ENCODE assay signal across 14 cellular contexts in genomic region chr20:35020108-35021031, GRCh38.
DNase-seq lines count a peak whose midpoint lies in the region; ATAC-seq and TF ChIP-seq lines count a peak whose summit lies in the region.
"Had no signal": no experiment of that assay in that cellular context is flagged by ENCODE, and none has a peak within 500 bp of the region (broad histone marks: within the 10 kb centered on the region; RNA-seq: fewer than 3 reads in every experiment).

No MANE protein-coding gene starts in this region.

- peaks cover 25% of the 10 kb centered on the region for H3K36me3 Mint-ChIP-seq in T-helper 1 cell treated with Interleukin-12 subunit alpha and Interleukin-12 subunit beta and Interleukin-4 antibody, amounts not matched to agents 30 μg/mL and 1 μg/mL, for 36 hours (ENCODE audit: low read depth)
- H3K36me3 Mint-ChIP-seq in T-cell (peaks cover 36% of the 10 kb centered on the region), glutamatergic neuron (ENCODE audit: unreplicated experiment) (no peaks in the 10 kb centered on the region), endothelial cell (ENCODE audit: low read depth, unreplicated experiment) (peaks cover 25% of the 10 kb centered on the region)

- H3K4me3 Mint-ChIP-seq in T-helper 1 cell treated with Interleukin-12 subunit alpha and Interleukin-12 subunit beta and Interleukin-4 antibody, amounts not matched to agents 30 μg/mL and 1 μg/mL, for 36 hours: no peak overlapping the region
- H3K4me3 Mint-ChIP-seq in T-cell: no peak overlapping the region
- no peak overlapping the region for H3K4me3 Mint-ChIP-seq in glutamatergic neuron (ENCODE audit: unreplicated experiment)
- H3K4me3 Mint-ChIP-seq in endothelial cell (ENCODE audit: unreplicated experiment): no peak overlapping the region

- H3K27me3 Mint-ChIP-seq in T-helper 1 cell treated with Interleukin-12 subunit alpha and Interleukin-12 subunit beta and Interleukin-4 antibody, amounts not matched to agents 30 μg/mL and 1 μg/mL, for 36 hours (ENCODE audit: low read depth): no peaks in the 10 kb centered on the region
- H3K27me3 Mint-ChIP-seq in T-cell (no peaks in the 10 kb centered on the region), glutamatergic neuron (ENCODE audit: unreplicated experiment) (no peaks in the 10 kb centered on the region), endothelial cell (ENCODE audit: unreplicated experiment) (peaks cover 4% of the 10 kb centered on the region)

- peak overlapping the region; percentile 4 for H3K27ac Mint-ChIP-seq in T-helper 1 cell treated with Interleukin-12 subunit alpha and Interleukin-12 subunit beta and Interleukin-4 antibody, amounts not matched to agents 30 μg/mL and 1 μg/mL, for 36 hours
- H3K27ac Mint-ChIP-seq in T-cell (peak overlapping the region; percentile 5 to 20), glutamatergic neuron (ENCODE audit: unreplicated experiment) (peak overlapping the region; percentile 55), endothelial cell (ENCODE audit: unreplicated experiment) (no peak overlapping the region)

- intact Hi-C loops in posterior vena cava (cut with DNase I): no loop called here

- ATAC-seq in T-cell (replicated peaks in 1 of 4): no peak
- ATAC-seq: HCT116 had no signal

- no peaks in the 10 kb centered on the region for H3K9me3 Mint-ChIP-seq in T-helper 1 cell treated with Interleukin-12 subunit alpha and Interleukin-12 subunit beta and Interleukin-4 antibody, amounts not matched to agents 30 μg/mL and 1 μg/mL, for 36 hours
- no peaks in the 10 kb centered on the region for H3K9me3 Mint-ChIP-seq in T-cell
- peaks cover 1% of the 10 kb centered on the region for H3K9me3 Mint-ChIP-seq in glutamatergic neuron (ENCODE audit: unreplicated experiment)
- H3K9me3 Mint-ChIP-seq in endothelial cell (ENCODE audit: unreplicated experiment): no peaks in the 10 kb centered on the region

- no peak for TF ChIP-seq CTCF in glutamatergic neuron (IDR thresholded peaks at IDR 0.05; ENCODE audit: partially characterized antibody, unreplicated experiment)
- TF ChIP-seq CTCF in endothelial cell (IDR thresholded peaks at IDR 0.05; ENCODE audit: unreplicated experiment): no peak

- DNase-seq in T-helper 1 cell (no peak), T-cell (no peak), glutamatergic neuron (no peak), posterior vena cava (ENCODE audit: low spot score) (peak; percentile 55), endothelial cell (ENCODE audit: low spot score) (no peak), SIG-M5 treated with dmso at 0.1 percent for 504 hours (lab: John Stamatoyannopoulos, UW; ENCODE audit: unreplicated experiment) (no peak), 8988T (no peak)
- DNase-seq: activated T-cell treated with anti-CD3 and anti-CD28 coated beads, Interleukin-2, amount 50 U/mL, for 48 hours; esophagus squamous epithelium; NCI-H510A; SHP77 treated with DMSO at 0.1 percent for 48 hours; small intestine had no signal

- CTCF ChIA-PET in T-cell (lab: Charles Lee): no interaction called here

- no peaks in the 10 kb centered on the region for H3K4me1 Mint-ChIP-seq in T-helper 1 cell treated with Interleukin-12 subunit alpha and Interleukin-12 subunit beta and Interleukin-4 antibody, amounts not matched to agents 30 μg/mL and 1 μg/mL, for 36 hours (ENCODE audit: low read depth)
- no peaks in the 10 kb centered on the region for H3K4me1 Mint-ChIP-seq in T-cell
- H3K4me1 Mint-ChIP-seq in glutamatergic neuron (ENCODE audit: low read depth, unreplicated experiment): peaks cover 13% of the 10 kb centered on the region
- H3K4me1 Mint-ChIP-seq in endothelial cell (ENCODE audit: unreplicated experiment): no peaks in the 10 kb centered on the region

- POLR2A ChIA-PET in T-cell (lab: Charles Lee): no interaction called here
